ENCODE assay signal across 25 cellular contexts in the genomic region with DNA sequence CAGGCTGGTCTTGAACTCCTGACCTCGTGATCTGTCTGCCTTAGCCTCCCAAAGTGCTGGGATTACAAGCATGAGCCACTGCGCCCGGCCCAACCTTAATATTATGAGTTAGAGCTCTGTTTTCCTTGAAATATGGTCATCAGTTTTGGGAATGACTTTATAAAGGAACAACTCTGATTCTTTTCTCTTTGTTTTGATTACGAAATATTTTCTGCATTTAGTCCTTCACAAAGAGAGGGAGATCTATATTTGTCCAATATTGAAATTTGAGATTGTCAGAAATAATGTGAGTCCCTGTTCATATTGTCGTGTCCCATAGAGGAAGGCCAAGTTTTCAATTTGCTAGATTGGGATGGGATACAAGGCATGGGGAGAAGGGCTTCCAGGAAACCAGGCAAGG. TPM values are rescaled to one million over a fixed set of nuclear protein-coding genes. Genes with fewer than 3 reads are reported as not detected.
DNase-seq lines count a peak whose midpoint lies in the region; ATAC-seq and TF ChIP-seq lines count a peak whose summit lies in the region.
"Had no signal": no experiment of that assay in that cellular context is flagged by ENCODE, and none has a peak within 500 bp of the region (broad histone marks: within the 10 kb centered on the region; RNA-seq: fewer than 3 reads in every experiment).

No MANE protein-coding gene starts in this region.

- H4K91ac ChIP-seq in IMR-90 (ENCODE audit: insufficient read depth, low read depth, low read length) = no peak overlapping the region

- TF ChIP-seq CTCF in IMR-90 (conservative IDR thresholded peaks at IDR 0.05; ENCODE audit: low read depth, low read length) = no peak
- no peak for TF ChIP-seq CTCF in endothelial cell (IDR thresholded peaks at IDR 0.05; ENCODE audit: unreplicated experiment)
- TF ChIP-seq CTCF in osteoblast (IDR thresholded peaks at IDR 0.05; ENCODE audit: extremely low read depth, low read depth, low read length) = no peak

- H3K79me1 ChIP-seq in IMR-90 (ENCODE audit: low read depth in 1 of 2, low read length in 2 of 2) = peaks cover 24 to 52% of the 10 kb centered on the region in 2 experiments; a peak in 3 of 4 replicates

- H3K9me3 ChIP-seq in IMR-90 (ENCODE audit: control insufficient read depth, insufficient read depth, low read length) (no peaks in the 10 kb centered on the region), osteoblast (ENCODE audit: low read depth, low read length) (no peaks in the 10 kb centered on the region)
- H3K9me3 ChIP-seq: BE2C had no signal

- H3K4me2 ChIP-seq in IMR-90 (ENCODE audit: low read depth, low read length) = no peak overlapping the region
- no peak overlapping the region for H3K4me2 ChIP-seq in osteoblast (ENCODE audit: insufficient read depth, low read length)
- H3K4me2 ChIP-seq: KMS-11 had no signal

- H3K9ac ChIP-seq in IMR-90 (ENCODE audit: low read depth, low read length) = no peak overlapping the region
- H3K9ac ChIP-seq: GM23248, KMS-11 had no signal

- H2AK9ac ChIP-seq in IMR-90 (replicated peaks; ENCODE audit: low read depth, low read length, poor library complexity) = no peak overlapping the region

- H3K9me1 ChIP-seq in IMR-90 (ENCODE audit: insufficient read depth, low read length) = peaks cover 24% of the 10 kb centered on the region

- no peak overlapping the region for H4K8ac ChIP-seq in IMR-90 (ENCODE audit: low read depth in 2 of 2, low read length in 2 of 2)

- H4K20me1 ChIP-seq in IMR-90 (ENCODE audit: insufficient read depth, low read length) (no peaks in the 10 kb centered on the region; the same call in 1 of the 2 replicates), osteoblast (ENCODE audit: insufficient read depth, low read length) (no peaks in the 10 kb centered on the region)

- H3K4ac ChIP-seq in IMR-90 (ENCODE audit: low read depth, low read length) = no peak overlapping the region

- no peaks in the 10 kb centered on the region for H3K27me3 Mint-ChIP-seq in activated T-cell treated with anti-CD3 and anti-CD28 coated beads, Interleukin-2, amount 50 U/mL, for 24 hours
- H3K27me3 Mint-ChIP-seq in endothelial cell (ENCODE audit: unreplicated experiment) = peaks cover 7% of the 10 kb centered on the region

- no peaks in the 10 kb centered on the region for H3K27me3 ChIP-seq in IMR-90 (ENCODE audit: control insufficient read depth, insufficient read depth, low read length)
- no peaks in the 10 kb centered on the region for H3K27me3 ChIP-seq in osteoblast (ENCODE audit: insufficient read depth, low read length)
- H3K27me3 ChIP-seq: BE2C had no signal

- peaks cover 45% of the 10 kb centered on the region for H3K79me2 ChIP-seq in osteoblast (ENCODE audit: insufficient read depth, low read length)

- H2BK15ac ChIP-seq in IMR-90 (ENCODE audit: low read depth, low read length) = no peak overlapping the region

- H3K36me3 ChIP-seq in IMR-90 (ENCODE audit: control insufficient read depth, insufficient read depth, low read length) (peaks cover 8% of the 10 kb centered on the region), osteoblast (ENCODE audit: insufficient read depth, low read length) (peaks cover 13% of the 10 kb centered on the region)
- H3K36me3 ChIP-seq: BE2C had no signal

- H4K5ac ChIP-seq in IMR-90 (ENCODE audit: low read depth, low read length) = no peak overlapping the region

- H2BK5ac ChIP-seq in IMR-90 (ENCODE audit: low read depth, low read length, poor library complexity, severe bottlenecking) = no peak overlapping the region

- H3K27ac ChIP-seq in IMR-90 (ENCODE audit: insufficient read depth, low read length) = no peak overlapping the region
- H3K27ac ChIP-seq in osteoblast (ENCODE audit: low read depth, low read length) = no peak overlapping the region
- H3K27ac ChIP-seq: GM23248, KMS-11 had no signal

- no peak for ATAC-seq in IMR-90 (ENCODE audit: low read depth)
- no peak for ATAC-seq in stimulated activated effector memory CD8-positive, alpha-beta T cell treated with anti-CD3 and anti-CD28 coated beads, Interleukin-12 subunit alpha, Interleukin-12 subunit beta, amount 100 ng/mL, for 72 hours

- no peak for TF ChIP-seq RAD21 in IMR-90 (IDR thresholded peaks at IDR 0.05; ENCODE audit: low read length)

- H3K18ac ChIP-seq in IMR-90 (ENCODE audit: low read depth, low read length) = no peak overlapping the region

- H3K4me3 ChIP-seq in IMR-90 (ENCODE audit: insufficient read depth, low read depth, low read length) (no peak overlapping the region), osteoblast (ENCODE audit: insufficient read depth, low read length) (no peak overlapping the region)
- H3K4me3 ChIP-seq: GM23248 had no signal

- no peak overlapping the region for H2AK5ac ChIP-seq in IMR-90 (ENCODE audit: low read depth, low read length)

- no peak overlapping the region for H2BK20ac ChIP-seq in IMR-90 (ENCODE audit: low read depth, low read length)

- CTCF ChIA-PET in IMR-90 (lab: Yijun Ruan, JAX) = no interaction called here

- POLR2A ChIA-PET in IMR-90 (lab: Charles Lee; ENCODE audit: unreplicated experiment) = no interaction called here

- no peak for DNase-seq in activated T-cell treated with anti-CD3 and anti-CD28 coated beads, Interleukin-2, amount 50 U/mL, for 24 hours
- DNase-seq in activated T-cell treated with anti-CD3 and anti-CD28 coated beads, Interleukin-2, amount 50 U/mL, for 48 hours = no peak
- DNase-seq in IMR-90 = no peak
- DNase-seq in endothelial cell (ENCODE audit: low spot score) = no peak
- DNase-seq in stimulated activated effector memory CD8-positive, alpha-beta T cell treated with anti-CD3 and anti-CD28 coated beads, Interleukin-12 subunit alpha, Interleukin-12 subunit beta, amount 100 ng/mL, for 72 hours (ENCODE audit: low spot score in 2 of 2) = no peak
- DNase-seq in osteoblast (ENCODE audit: insufficient read length, low spot score, missing footprints) = no peak
- DNase-seq in hepatic stellate cell (ENCODE audit: low spot score) = no peak
- DNase-seq: 8988T, ACHN, BE2C, DMS153, DND-41, GM23248, H7, MM.1S, NCI-H2029, NCI-H2227 treated with DMSO at 0.1 percent for 48 hours, NCI-H526 treated with DMSO at 0.1 percent for 48 hours, Right ventricle myocardium superior, RPMI8226 had no signal

- peaks cover 37% of the 10 kb centered on the region for H3K4me1 Mint-ChIP-seq in activated T-cell treated with anti-CD3 and anti-CD28 coated beads, Interleukin-2, amount 50 U/mL, for 24 hours (ENCODE audit: low read depth)
- H3K4me1 Mint-ChIP-seq in endothelial cell (ENCODE audit: unreplicated experiment) = peaks cover 19% of the 10 kb centered on the region
- H3K4me1 Mint-ChIP-seq in stimulated activated effector memory CD8-positive, alpha-beta T cell treated with anti-CD3 and anti-CD28 coated beads, Interleukin-12 subunit alpha, Interleukin-12 subunit beta, amount 100 ng/mL, for 72 hours = peaks cover 29% of the 10 kb centered on the region

- H3K14ac ChIP-seq in IMR-90 (replicated peaks; ENCODE audit: low read depth, low read length) = no peak overlapping the region

- H3K56ac ChIP-seq in IMR-90 (ENCODE audit: extremely low read depth, insufficient read depth, low read length) = no peak overlapping the region

- H3K36me3 Mint-ChIP-seq in activated T-cell treated with anti-CD3 and anti-CD28 coated beads, Interleukin-2, amount 50 U/mL, for 24 hours (ENCODE audit: low read depth) = peaks cover 49% of the 10 kb centered on the region
- peaks cover 18% of the 10 kb centered on the region for H3K36me3 Mint-ChIP-seq in endothelial cell (ENCODE audit: low read depth, unreplicated experiment)
- H3K36me3 Mint-ChIP-seq in stimulated activated effector memory CD8-positive, alpha-beta T cell treated with anti-CD3 and anti-CD28 coated beads, Interleukin-12 subunit alpha, Interleukin-12 subunit beta, amount 100 ng/mL, for 72 hours = peaks cover 31% of the 10 kb centered on the region

- dilution Hi-C loops in IMR-90 (cut with HindIII; ENCODE audit: low sequenced_read_pairs, unreplicated experiment) = no loop called here

- intact Hi-C loops in IMR-90 (cut with micrococcal nuclease) = no loop called here

- no peak overlapping the region for H3K23ac ChIP-seq in IMR-90 (ENCODE audit: low read depth, low read length)

- H3K4me1 ChIP-seq in IMR-90 (ENCODE audit: control insufficient read depth, insufficient read depth, low read length) (peaks cover 6% of the 10 kb centered on the region), osteoblast (ENCODE audit: insufficient read depth, low read length) (peaks cover 26% of the 10 kb centered on the region)
- H3K4me1 ChIP-seq: BE2C had no signal

- no peak overlapping the region for H2AFZ ChIP-seq in IMR-90 (replicated peaks; ENCODE audit: low read length, poor library complexity)
- no peak overlapping the region for H2AFZ ChIP-seq in osteoblast (ENCODE audit: low read length)
- H2AFZ ChIP-seq: GM23248 had no signal

- no peak overlapping the region for H2BK120ac ChIP-seq in IMR-90 (ENCODE audit: low read depth, low read length)

- BruUV-seq in IMR-90 (replicated peaks; lab: Mats Ljungman, UMichigan) = no TSS peak

- in situ Hi-C loops in IMR-90 (cut with MboI; ENCODE audit: low sequenced_read_pairs) = no loop called here

- H3K9me3 Mint-ChIP-seq in activated T-cell treated with anti-CD3 and anti-CD28 coated beads, Interleukin-2, amount 50 U/mL, for 24 hours = no peaks in the 10 kb centered on the region
- no peaks in the 10 kb centered on the region for H3K9me3 Mint-ChIP-seq in endothelial cell (ENCODE audit: unreplicated experiment)
- no peaks in the 10 kb centered on the region for H3K9me3 Mint-ChIP-seq in stimulated activated effector memory CD8-positive, alpha-beta T cell treated with anti-CD3 and anti-CD28 coated beads, Interleukin-12 subunit alpha, Interleukin-12 subunit beta, amount 100 ng/mL, for 72 hours
- H3K9me3 Mint-ChIP-seq: CD14-positive monocyte had no signal

- TF ChIP-seq POLR2A in IMR-90 (IDR thresholded peaks at IDR 0.05; ENCODE audit: low read depth, low read length) = no peak

- no peak overlapping the region for H3K4me3 Mint-ChIP-seq in activated T-cell treated with anti-CD3 and anti-CD28 coated beads, Interleukin-2, amount 50 U/mL, for 24 hours
- no peak overlapping the region for H3K4me3 Mint-ChIP-seq in endothelial cell (ENCODE audit: unreplicated experiment)
- H3K4me3 Mint-ChIP-seq in stimulated activated effector memory CD8-positive, alpha-beta T cell treated with anti-CD3 and anti-CD28 coated beads, Interleukin-12 subunit alpha, Interleukin-12 subunit beta, amount 100 ng/mL, for 72 hours = no peak overlapping the region

- no CpG with 5 or more reads among the region's 5 CpGs for WGBS in IMR-90 (ENCODE audit: extremely low coverage in 2 of 2, insufficient read length in 1 of 2), 2 experiments

- H3K27ac Mint-ChIP-seq in activated T-cell treated with anti-CD3 and anti-CD28 coated beads, Interleukin-2, amount 50 U/mL, for 24 hours = peak overlapping the region; percentile 60
- peak overlapping the region; percentile 24 for H3K27ac Mint-ChIP-seq in endothelial cell (ENCODE audit: unreplicated experiment)
- H3K27ac Mint-ChIP-seq in stimulated activated effector memory CD8-positive, alpha-beta T cell treated with anti-CD3 and anti-CD28 coated beads, Interleukin-12 subunit alpha, Interleukin-12 subunit beta, amount 100 ng/mL, for 72 hours = peak overlapping the region; percentile 67
- H3K27ac Mint-ChIP-seq: CD14-positive monocyte had no signal

RNA-seq across cellular contexts. Expression of a gene that starts 3.1 kb away (rescaled TPM):
- total RNA-seq in IMR-90 (2012; rRNA removed) (18.9 and 19.7 TPM in 2 replicates), endothelial cell (ENCODE audit: unreplicated experiment) (17.0 TPM), osteoblast (16.5 and 17.4 TPM in 2 replicates)
- polyA plus RNA-seq in IMR-90 (2012; rRNA removed) = 16.9 and 17.8 TPM in 2 replicates
- polyA plus RNA-seq in IMR-90 (2012; cell fraction: cytosol; rRNA removed) = 10.8 and 12.0 TPM in 2 replicates
- 36.5 and 44.1 TPM in 2 replicates for polyA plus RNA-seq in IMR-90 (2012; cell fraction: nucleus; rRNA removed; ENCODE audit: low replicate concordance)

RNA-seq across cellular contexts. Expression of a gene that starts 14.8 kb away (rescaled TPM):
- total RNA-seq in IMR-90 (2012; rRNA removed) (not detected in 2 replicates), endothelial cell (ENCODE audit: unreplicated experiment) (not detected), osteoblast (not detected in 2 replicates)
- not detected in 2 replicates for polyA plus RNA-seq in IMR-90 (2012; rRNA removed)
- polyA plus RNA-seq in IMR-90 (2012; cell fraction: cytosol; rRNA removed) = not detected in 2 replicates
- not detected in 2 replicates for polyA plus RNA-seq in IMR-90 (2012; cell fraction: nucleus; rRNA removed; ENCODE audit: low replicate concordance)
- total RNA-seq: GM23248, H7, HT-29, NCI-H460, Right ventricle myocardium superior, SK-MEL-5 had no signal
- polyA plus RNA-seq: CD14-positive monocyte, GM23248 had no signal

RNA-seq across cellular contexts. Expression of a gene that starts 15.9 kb away (rescaled TPM):
- total RNA-seq in IMR-90 (2012; rRNA removed) (13.1 and 14.4 TPM in 2 replicates), endothelial cell (ENCODE audit: unreplicated experiment) (24.1 TPM), osteoblast (11.2 and 15.9 TPM in 2 replicates)
- 18.4 and 23.1 TPM in 2 replicates for polyA plus RNA-seq in IMR-90 (2012; rRNA removed)
- 18.4 and 22.8 TPM in 2 replicates for polyA plus RNA-seq in IMR-90 (2012; cell fraction: cytosol; rRNA removed)
- 5.8 and 9.0 TPM in 2 replicates for polyA plus RNA-seq in IMR-90 (2012; cell fraction: nucleus; rRNA removed; ENCODE audit: low replicate concordance)

RNA-seq across cellular contexts. Expression of a gene that starts 16.9 kb away (rescaled TPM):
- 557 and 575 TPM in 2 replicates for total RNA-seq in IMR-90 (2012; rRNA removed)
- polyA plus RNA-seq in IMR-90 (2012; rRNA removed) = 321 and 329 TPM in 2 replicates
- 226 and 323 TPM in 2 replicates for polyA plus RNA-seq in IMR-90 (2012; cell fraction: cytosol; rRNA removed)
- 107 and 114 TPM in 2 replicates for polyA plus RNA-seq in IMR-90 (2012; cell fraction: nucleus; rRNA removed; ENCODE audit: low replicate concordance)
- total RNA-seq in endothelial cell (ENCODE audit: unreplicated experiment) = 183 TPM
- 180 and 200 TPM in 2 replicates for total RNA-seq in osteoblast
